ENCODE assay signal across 1 cellular context in the genomic region with DNA sequence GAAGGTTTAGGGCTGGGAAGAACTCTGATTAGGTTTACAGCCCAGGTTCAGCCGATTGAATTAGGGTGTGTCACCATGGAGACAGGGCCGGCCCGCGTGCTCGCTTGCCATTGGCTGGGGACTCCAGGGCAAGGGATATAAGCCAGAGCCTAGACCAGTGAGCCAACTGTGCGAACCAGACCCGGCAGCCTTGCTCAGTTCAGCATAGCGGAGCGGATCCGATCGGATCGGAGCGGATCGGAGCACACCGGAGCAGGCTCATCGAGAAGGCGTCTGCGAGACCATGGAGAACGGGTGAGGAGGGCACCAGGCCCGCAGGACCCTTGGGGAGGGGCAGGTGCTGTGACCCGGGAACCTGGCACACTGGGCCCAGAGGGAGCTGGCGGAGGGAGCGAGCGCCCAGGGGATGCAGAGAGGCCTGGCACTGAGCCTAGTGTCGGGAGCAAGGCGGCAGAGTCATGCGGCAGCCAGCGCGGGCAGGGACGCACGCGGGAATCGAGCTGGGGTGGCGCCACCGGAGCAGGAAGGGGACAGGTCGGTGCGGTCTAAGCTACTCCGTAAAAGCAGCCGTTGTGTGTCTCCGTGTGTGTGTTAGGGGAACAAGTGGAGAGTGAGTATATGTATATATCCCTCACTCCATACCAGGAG.
TF ChIP-seq lines count a peak whose summit lies in the region.

A gene (plus strand): TSS at position 165 of the 648 bp plus-strand sequence. CDS start 119 bp downstream, at position 284.

TF ChIP-seq in HepG2, 621 proteins besides CTCF, POLR2A, EP300 and RAD21 (continued from another document and continues in another):
- TF ChIP-seq, protein P1, sequence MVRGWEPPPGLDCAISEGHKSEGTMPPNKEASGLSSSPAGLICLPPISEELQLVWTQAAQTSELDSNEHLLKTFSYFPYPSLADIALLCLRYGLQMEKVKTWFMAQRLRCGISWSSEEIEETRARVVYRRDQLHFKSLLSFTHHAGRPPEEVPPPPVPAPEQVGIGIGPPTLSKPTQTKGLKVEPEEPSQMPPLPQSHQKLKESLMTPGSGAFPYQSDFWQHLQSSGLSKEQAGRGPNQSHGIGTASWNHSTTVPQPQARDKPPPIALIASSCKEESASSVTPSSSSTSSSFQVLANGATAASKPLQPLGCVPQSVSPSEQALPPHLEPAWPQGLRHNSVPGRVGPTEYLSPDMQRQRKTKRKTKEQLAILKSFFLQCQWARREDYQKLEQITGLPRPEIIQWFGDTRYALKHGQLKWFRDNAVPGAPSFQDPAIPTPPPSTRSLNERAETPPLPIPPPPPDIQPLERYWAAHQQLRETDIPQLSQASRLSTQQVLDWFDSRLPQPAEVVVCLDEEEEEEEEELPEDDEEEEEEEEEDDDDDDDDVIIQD (CRISPR knock-in tag; IDR thresholded peaks at IDR 0.05; ENCODE audit: low read depth) = 0 out of 2 replicates have a peak, but pooled peaks have one; percentile 49
- TF ChIP-seq, protein P2, sequence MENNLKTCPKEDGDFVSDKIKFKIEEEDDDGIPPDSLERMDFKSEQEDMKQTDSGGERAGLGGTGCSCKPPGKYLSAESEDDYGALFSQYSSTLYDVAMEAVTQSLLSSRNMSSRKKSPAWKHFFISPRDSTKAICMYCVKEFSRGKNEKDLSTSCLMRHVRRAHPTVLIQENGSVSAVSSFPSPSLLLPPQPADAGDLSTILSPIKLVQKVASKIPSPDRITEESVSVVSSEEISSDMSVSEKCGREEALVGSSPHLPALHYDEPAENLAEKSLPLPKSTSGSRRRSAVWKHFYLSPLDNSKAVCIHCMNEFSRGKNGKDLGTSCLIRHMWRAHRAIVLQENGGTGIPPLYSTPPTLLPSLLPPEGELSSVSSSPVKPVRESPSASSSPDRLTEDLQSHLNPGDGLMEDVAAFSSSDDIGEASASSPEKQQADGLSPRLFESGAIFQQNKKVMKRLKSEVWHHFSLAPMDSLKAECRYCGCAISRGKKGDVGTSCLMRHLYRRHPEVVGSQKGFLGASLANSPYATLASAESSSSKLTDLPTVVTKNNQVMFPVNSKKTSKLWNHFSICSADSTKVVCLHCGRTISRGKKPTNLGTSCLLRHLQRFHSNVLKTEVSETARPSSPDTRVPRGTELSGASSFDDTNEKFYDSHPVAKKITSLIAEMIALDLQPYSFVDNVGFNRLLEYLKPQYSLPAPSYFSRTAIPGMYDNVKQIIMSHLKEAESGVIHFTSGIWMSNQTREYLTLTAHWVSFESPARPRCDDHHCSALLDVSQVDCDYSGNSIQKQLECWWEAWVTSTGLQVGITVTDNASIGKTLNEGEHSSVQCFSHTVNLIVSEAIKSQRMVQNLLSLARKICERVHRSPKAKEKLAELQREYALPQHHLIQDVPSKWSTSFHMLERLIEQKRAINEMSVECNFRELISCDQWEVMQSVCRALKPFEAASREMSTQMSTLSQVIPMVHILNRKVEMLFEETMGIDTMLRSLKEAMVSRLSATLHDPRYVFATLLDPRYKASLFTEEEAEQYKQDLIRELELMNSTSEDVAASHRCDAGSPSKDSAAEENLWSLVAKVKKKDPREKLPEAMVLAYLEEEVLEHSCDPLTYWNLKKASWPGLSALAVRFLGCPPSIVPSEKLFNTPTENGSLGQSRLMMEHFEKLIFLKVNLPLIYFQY (CRISPR knock-in tag; IDR thresholded peaks at IDR 0.05; ENCODE audit: borderline replicate concordance) = peak; percentile 67; the same call in 1 of the 2 replicates
- no peak for TF ChIP-seq ZNF577 (CRISPR knock-in tag; IDR thresholded peaks at IDR 0.05; ENCODE audit: borderline replicate concordance, low read depth)
- TF ChIP-seq JDP2 (CRISPR knock-in tag; IDR thresholded peaks at IDR 0.05; ENCODE audit: borderline replicate concordance) = no peak
- TF ChIP-seq, protein P3, sequence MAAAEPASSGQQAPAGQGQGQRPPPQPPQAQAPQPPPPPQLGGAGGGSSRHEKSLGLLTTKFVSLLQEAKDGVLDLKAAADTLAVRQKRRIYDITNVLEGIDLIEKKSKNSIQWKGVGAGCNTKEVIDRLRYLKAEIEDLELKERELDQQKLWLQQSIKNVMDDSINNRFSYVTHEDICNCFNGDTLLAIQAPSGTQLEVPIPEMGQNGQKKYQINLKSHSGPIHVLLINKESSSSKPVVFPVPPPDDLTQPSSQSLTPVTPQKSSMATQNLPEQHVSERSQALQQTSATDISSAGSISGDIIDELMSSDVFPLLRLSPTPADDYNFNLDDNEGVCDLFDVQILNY (CRISPR knock-in tag; conservative IDR thresholded peaks at IDR 0.05) = peak; percentile 41; the same call in 1 of the 2 replicates
- peak; percentile 87 for TF ChIP-seq HDAC1 (CRISPR knock-in tag; IDR thresholded peaks at IDR 0.05)
- TF ChIP-seq TEAD2 (CRISPR knock-in tag; IDR thresholded peaks at IDR 0.05) = no peak
- TF ChIP-seq KDM5B (CRISPR knock-in tag; IDR thresholded peaks at IDR 0.05; ENCODE audit: borderline replicate concordance) = peak; percentile 91
- TF ChIP-seq, protein P4, sequence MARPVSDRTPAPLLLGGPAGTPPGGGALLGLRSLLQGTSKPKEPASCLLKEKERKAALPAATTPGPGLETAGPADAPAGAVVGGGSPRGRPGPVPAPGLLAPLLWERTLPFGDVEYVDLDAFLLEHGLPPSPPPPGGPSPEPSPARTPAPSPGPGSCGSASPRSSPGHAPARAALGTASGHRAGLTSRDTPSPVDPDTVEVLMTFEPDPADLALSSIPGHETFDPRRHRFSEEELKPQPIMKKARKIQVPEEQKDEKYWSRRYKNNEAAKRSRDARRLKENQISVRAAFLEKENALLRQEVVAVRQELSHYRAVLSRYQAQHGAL (CRISPR knock-in tag; IDR thresholded peaks at IDR 0.05; ENCODE audit: not compliant biosample characterization) = peak; percentile 37
- TF ChIP-seq, protein P5, sequence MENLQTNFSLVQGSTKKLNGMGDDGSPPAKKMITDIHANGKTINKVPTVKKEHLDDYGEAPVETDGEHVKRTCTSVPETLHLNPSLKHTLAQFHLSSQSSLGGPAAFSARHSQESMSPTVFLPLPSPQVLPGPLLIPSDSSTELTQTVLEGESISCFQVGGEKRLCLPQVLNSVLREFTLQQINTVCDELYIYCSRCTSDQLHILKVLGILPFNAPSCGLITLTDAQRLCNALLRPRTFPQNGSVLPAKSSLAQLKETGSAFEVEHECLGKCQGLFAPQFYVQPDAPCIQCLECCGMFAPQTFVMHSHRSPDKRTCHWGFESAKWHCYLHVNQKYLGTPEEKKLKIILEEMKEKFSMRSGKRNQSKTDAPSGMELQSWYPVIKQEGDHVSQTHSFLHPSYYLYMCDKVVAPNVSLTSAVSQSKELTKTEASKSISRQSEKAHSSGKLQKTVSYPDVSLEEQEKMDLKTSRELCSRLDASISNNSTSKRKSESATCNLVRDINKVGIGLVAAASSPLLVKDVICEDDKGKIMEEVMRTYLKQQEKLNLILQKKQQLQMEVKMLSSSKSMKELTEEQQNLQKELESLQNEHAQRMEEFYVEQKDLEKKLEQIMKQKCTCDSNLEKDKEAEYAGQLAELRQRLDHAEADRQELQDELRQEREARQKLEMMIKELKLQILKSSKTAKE (CRISPR knock-in tag; IDR thresholded peaks at IDR 0.05; ENCODE audit: borderline replicate concordance) = no peak
- no peak for TF ChIP-seq ZFAT (CRISPR knock-in tag; conservative IDR thresholded peaks at IDR 0.05)
- peak; percentile 77 for TF ChIP-seq KLF12 (CRISPR knock-in tag; IDR thresholded peaks at IDR 0.05; ENCODE audit: borderline replicate concordance)
- TF ChIP-seq ZKSCAN1 (IDR thresholded peaks at IDR 0.05; ENCODE audit: low read length) = no peak
- TF ChIP-seq MEF2D (CRISPR knock-in tag; IDR thresholded peaks at IDR 0.05) = peak; percentile 60; the same call in 1 of the 2 replicates
- TF ChIP-seq, protein P6, sequence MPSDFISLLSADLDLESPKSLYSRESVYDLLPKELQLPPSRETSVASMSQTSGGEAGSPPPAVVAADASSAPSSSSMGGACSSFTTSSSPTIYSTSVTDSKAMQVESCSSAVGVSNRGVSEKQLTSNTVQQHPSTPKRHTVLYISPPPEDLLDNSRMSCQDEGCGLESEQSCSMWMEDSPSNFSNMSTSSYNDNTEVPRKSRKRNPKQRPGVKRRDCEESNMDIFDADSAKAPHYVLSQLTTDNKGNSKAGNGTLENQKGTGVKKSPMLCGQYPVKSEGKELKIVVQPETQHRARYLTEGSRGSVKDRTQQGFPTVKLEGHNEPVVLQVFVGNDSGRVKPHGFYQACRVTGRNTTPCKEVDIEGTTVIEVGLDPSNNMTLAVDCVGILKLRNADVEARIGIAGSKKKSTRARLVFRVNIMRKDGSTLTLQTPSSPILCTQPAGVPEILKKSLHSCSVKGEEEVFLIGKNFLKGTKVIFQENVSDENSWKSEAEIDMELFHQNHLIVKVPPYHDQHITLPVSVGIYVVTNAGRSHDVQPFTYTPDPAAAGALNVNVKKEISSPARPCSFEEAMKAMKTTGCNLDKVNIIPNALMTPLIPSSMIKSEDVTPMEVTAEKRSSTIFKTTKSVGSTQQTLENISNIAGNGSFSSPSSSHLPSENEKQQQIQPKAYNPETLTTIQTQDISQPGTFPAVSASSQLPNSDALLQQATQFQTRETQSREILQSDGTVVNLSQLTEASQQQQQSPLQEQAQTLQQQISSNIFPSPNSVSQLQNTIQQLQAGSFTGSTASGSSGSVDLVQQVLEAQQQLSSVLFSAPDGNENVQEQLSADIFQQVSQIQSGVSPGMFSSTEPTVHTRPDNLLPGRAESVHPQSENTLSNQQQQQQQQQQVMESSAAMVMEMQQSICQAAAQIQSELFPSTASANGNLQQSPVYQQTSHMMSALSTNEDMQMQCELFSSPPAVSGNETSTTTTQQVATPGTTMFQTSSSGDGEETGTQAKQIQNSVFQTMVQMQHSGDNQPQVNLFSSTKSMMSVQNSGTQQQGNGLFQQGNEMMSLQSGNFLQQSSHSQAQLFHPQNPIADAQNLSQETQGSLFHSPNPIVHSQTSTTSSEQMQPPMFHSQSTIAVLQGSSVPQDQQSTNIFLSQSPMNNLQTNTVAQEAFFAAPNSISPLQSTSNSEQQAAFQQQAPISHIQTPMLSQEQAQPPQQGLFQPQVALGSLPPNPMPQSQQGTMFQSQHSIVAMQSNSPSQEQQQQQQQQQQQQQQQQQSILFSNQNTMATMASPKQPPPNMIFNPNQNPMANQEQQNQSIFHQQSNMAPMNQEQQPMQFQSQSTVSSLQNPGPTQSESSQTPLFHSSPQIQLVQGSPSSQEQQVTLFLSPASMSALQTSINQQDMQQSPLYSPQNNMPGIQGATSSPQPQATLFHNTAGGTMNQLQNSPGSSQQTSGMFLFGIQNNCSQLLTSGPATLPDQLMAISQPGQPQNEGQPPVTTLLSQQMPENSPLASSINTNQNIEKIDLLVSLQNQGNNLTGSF (CRISPR knock-in tag; IDR thresholded peaks at IDR 0.05) = no peak
- TF ChIP-seq, protein P7, sequence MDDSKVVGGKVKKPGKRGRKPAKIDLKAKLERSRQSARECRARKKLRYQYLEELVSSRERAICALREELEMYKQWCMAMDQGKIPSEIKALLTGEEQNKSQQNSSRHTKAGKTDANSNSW (CRISPR knock-in tag; IDR thresholded peaks at IDR 0.05; ENCODE audit: borderline replicate concordance) = no peak
- TF ChIP-seq, protein P8, sequence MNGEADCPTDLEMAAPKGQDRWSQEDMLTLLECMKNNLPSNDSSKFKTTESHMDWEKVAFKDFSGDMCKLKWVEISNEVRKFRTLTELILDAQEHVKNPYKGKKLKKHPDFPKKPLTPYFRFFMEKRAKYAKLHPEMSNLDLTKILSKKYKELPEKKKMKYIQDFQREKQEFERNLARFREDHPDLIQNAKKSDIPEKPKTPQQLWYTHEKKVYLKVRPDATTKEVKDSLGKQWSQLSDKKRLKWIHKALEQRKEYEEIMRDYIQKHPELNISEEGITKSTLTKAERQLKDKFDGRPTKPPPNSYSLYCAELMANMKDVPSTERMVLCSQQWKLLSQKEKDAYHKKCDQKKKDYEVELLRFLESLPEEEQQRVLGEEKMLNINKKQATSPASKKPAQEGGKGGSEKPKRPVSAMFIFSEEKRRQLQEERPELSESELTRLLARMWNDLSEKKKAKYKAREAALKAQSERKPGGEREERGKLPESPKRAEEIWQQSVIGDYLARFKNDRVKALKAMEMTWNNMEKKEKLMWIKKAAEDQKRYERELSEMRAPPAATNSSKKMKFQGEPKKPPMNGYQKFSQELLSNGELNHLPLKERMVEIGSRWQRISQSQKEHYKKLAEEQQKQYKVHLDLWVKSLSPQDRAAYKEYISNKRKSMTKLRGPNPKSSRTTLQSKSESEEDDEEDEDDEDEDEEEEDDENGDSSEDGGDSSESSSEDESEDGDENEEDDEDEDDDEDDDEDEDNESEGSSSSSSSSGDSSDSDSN (CRISPR knock-in tag; IDR thresholded peaks at IDR 0.05) = peak; percentile 98
- TF ChIP-seq POLR2AphosphoS2 (IDR thresholded peaks at IDR 0.05; ENCODE audit: low read depth, low read length) = no peak
- TF ChIP-seq, protein P9, sequence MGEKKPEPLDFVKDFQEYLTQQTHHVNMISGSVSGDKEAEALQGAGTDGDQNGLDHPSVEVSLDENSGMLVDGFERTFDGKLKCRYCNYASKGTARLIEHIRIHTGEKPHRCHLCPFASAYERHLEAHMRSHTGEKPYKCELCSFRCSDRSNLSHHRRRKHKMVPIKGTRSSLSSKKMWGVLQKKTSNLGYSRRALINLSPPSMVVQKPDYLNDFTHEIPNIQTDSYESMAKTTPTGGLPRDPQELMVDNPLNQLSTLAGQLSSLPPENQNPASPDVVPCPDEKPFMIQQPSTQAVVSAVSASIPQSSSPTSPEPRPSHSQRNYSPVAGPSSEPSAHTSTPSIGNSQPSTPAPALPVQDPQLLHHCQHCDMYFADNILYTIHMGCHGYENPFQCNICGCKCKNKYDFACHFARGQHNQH (CRISPR knock-in tag; IDR thresholded peaks at IDR 0.05) = peak; percentile 71
- TF ChIP-seq ZFP62 (CRISPR knock-in tag; IDR thresholded peaks at IDR 0.05) = no peak
- peak; percentile 80 for TF ChIP-seq NFYC (CRISPR knock-in tag; IDR thresholded peaks at IDR 0.05)
- 0 out of 2 replicates have a peak, but pooled peaks have one; percentile 67 for TF ChIP-seq ZNF547 (CRISPR knock-in tag; IDR thresholded peaks at IDR 0.05)
- TF ChIP-seq ZNF556 (CRISPR knock-in tag; IDR thresholded peaks at IDR 0.05; ENCODE audit: borderline replicate concordance) = peak; percentile 66
- no peak for TF ChIP-seq HNF4G (IDR thresholded peaks at IDR 0.05; ENCODE audit: borderline replicate concordance, low read depth, low read length)
- TF ChIP-seq HNF4G (CRISPR knock-in tag; IDR thresholded peaks at IDR 0.05; ENCODE audit: borderline replicate concordance, low read depth) = peak; percentile 43; the same call in 1 of the 2 replicates
- TF ChIP-seq NR2C2 (CRISPR knock-in tag; IDR thresholded peaks at IDR 0.05; ENCODE audit: borderline replicate concordance) = peak; percentile 29; the same call in 1 of the 2 replicates
- no peak for TF ChIP-seq NONO (IDR thresholded peaks at IDR 0.05)
- TF ChIP-seq NONO (CRISPR knock-in tag; conservative IDR thresholded peaks at IDR 0.05) = peak; percentile 97
- TF ChIP-seq AHR (CRISPR knock-in tag; IDR thresholded peaks at IDR 0.05) = peak; percentile 88; the same call in 1 of the 2 replicates
- TF ChIP-seq, protein P10, sequence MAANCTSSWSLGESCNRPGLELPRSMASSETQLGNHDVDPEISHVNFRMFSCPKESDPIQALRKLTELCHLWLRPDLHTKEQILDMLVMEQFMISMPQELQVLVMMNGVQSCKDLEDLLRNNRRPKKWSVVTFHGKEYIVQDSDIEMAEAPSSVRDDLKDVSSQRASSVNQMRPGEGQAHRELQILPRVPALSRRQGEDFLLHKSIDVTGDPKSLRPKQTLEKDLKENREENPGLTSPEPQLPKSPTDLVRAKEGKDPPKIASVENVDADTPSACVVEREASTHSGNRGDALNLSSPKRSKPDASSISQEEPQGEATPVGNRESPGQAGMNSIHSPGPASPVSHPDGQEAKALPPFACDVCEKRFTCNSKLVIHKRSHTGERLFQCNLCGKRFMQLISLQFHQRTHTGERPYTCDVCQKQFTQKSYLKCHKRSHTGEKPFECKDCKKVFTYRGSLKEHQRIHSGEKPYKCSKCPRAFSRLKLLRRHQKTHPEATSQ (CRISPR knock-in tag; IDR thresholded peaks at IDR 0.05; ENCODE audit: borderline replicate concordance) = peak; percentile 63; the same call in 1 of the 2 replicates
- TF ChIP-seq TEAD3 (CRISPR knock-in tag; optimal IDR thresholded peaks at IDR 0.05; ENCODE audit: borderline replicate concordance) = peak; percentile 41
